8 cellular contexts compared by ENCODE assay signal in genomic region chr12:54259194-54260011, GRCh38. TPM values are rescaled to one million over a fixed set of nuclear protein-coding genes. Genes with fewer than 3 reads are reported as not detected.
DNase-seq lines count a peak whose midpoint lies in the region; ATAC-seq and TF ChIP-seq lines count a peak whose summit lies in the region.

No MANE protein-coding gene starts in this region.

- peak overlapping the region; percentile 96 for H3K27ac ChIP-seq in SK-N-MC
- peak overlapping the region; percentile 49 for H3K27ac ChIP-seq in right cardiac atrium (ENCODE audit: low read length)

- DNase-seq in COLO829 (ENCODE audit: low spot score) (peak; percentile 96), M059J (ENCODE audit: low read depth) (peak; percentile 94), SK-N-MC (ENCODE audit: low read depth, low spot score) (peak; percentile 92), astrocyte of the cerebellum (ENCODE audit: low read depth) (peak; percentile 68), right cardiac atrium (peak; percentile 84 to 88 (median 86)), posterior cingulate gyrus (peak; percentile 71 to 98 (median 82)), LoVo (ENCODE audit: low spot score) (no peak)

- 5% methylated on average over 11 of the region's 11 CpGs for WGBS in right cardiac atrium

- no peak for TF ChIP-seq CTCF in astrocyte of the cerebellum (IDR thresholded peaks at IDR 0.05; ENCODE audit: low read depth, low read length, missing control alignments)

- H3K4me1 ChIP-seq in right cardiac atrium (ENCODE audit: control insufficient read depth, insufficient read depth, low read length), result no peaks in the 10 kb centered on the region

- H3K27me3 ChIP-seq in right cardiac atrium (ENCODE audit: control insufficient read depth, insufficient read depth), result no peaks in the 10 kb centered on the region

- ATAC-seq in GM21717 (IDR thresholded peaks at IDR 0.05; ENCODE audit: unreplicated experiment), result peak; percentile 71
- peak; percentile 93 to 97 for ATAC-seq in right cardiac atrium

- peak overlapping the region; percentile 85 for H3K4me3 ChIP-seq in SK-N-MC
- peak overlapping the region; percentile 44 for H3K4me3 ChIP-seq in astrocyte of the cerebellum (ENCODE audit: low read depth, low read length)
- H3K4me3 ChIP-seq in right cardiac atrium (ENCODE audit: low read length), result peak overlapping the region; percentile 33

- H3K36me3 ChIP-seq in SK-N-MC (ENCODE audit: insufficient read depth, low read length), result peaks cover 37% of the 10 kb centered on the region

- peak overlapping the region; percentile 80 for H3K9ac ChIP-seq in SK-N-MC (ENCODE audit: insufficient read length)

- intact Hi-C loops in right cardiac atrium (cut with DNase I), result no loop called here
- intact Hi-C loops in posterior cingulate gyrus (cut with DNase I), result loop anchor here (10.0 kb wide), 1 partner anchor 65 kb away; the partner anchor contains the start of gene COPZ1

- H3K9me3 ChIP-seq in SK-N-MC (ENCODE audit: low read depth, low read length) (no peaks in the 10 kb centered on the region), right cardiac atrium (ENCODE audit: control insufficient read depth, low read length) (no peaks in the 10 kb centered on the region)

- in situ Hi-C loops in astrocyte of the cerebellum (cut with HindIII; ENCODE audit: low sequenced_read_pairs), result no loop called here

RNA-seq across cellular contexts. Expression of gene CBX5, which starts 20.5 kb away (rescaled TPM):
- total RNA-seq in M059J (2014; rRNA removed; shearing (Covaris generic)), result 37.0 and 63.1 TPM in 2 replicates
- 10 to 100 TPM; 55.1 to 68.2 (median 57.1) TPM for total RNA-seq in right cardiac atrium
- polyA plus RNA-seq in right cardiac atrium, result 23.0 TPM

RNA-seq across cellular contexts. Expression of gene HNRNPA1, which starts 21.1 kb away (rescaled TPM):
- 317 and 339 TPM in 2 replicates for total RNA-seq in M059J (2014; rRNA removed; shearing (Covaris generic))
- 100 to 1,000 TPM; 425 to 572 (median 530) TPM for total RNA-seq in right cardiac atrium
- polyA plus RNA-seq in right cardiac atrium, result 405 TPM

RNA-seq across cellular contexts. Expression of gene NFE2, which starts 41.4 kb away (rescaled TPM):
- 1.3 and 2.5 TPM in 2 replicates for total RNA-seq in M059J (2014; rRNA removed; shearing (Covaris generic))
- total RNA-seq in right cardiac atrium, result under 1 TPM; 0.28 to 0.97 (median 0.37) TPM
- polyA plus RNA-seq in right cardiac atrium, result 0.32 TPM

Comparison
In these comparisons a context has a peak if more than half of its experiments do, and no peak if none do; other contexts are left out.
1. H3K4me3 ChIP-seq: peak in every context shown above with its lines; median percentile 85 in SK-N-MC; 44 in astrocyte of the cerebellum; 33 in right cardiac atrium.